In the genomic region with DNA sequence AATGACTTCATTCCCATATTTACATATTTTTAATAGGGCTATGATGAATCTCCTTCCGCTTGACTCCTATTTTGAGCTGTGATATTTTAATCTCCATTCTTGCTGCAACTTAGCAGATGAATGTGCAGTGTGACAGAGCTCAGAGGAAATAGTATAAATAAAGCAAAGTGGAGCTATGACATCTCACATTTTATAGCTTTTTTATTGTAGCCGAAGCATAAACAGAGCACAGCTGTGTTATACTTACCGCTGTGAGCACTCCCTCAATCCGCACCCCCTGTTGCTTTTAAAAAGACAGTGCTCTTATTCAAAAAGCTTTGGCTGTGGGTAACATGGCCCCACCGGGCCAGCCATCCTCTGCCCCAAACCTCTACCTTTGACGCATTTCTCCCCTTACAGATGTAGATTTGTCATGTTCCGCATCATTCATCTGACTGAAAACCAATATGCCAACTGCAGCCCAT, we compare ENCODE assay signal across 8 cellular contexts.
A peak's percentile ranks its signal among the peaks of the same experiment; 100 is the strongest.
DNase-seq lines count a peak whose midpoint lies in the region; ATAC-seq and TF ChIP-seq lines count a peak whose summit lies in the region.

No MANE protein-coding gene starts in this region.

- TF ChIP-seq CTCF in MCF 10A (IDR thresholded peaks at IDR 0.05; ENCODE audit: unreplicated experiment) = no peak

- H3K4me3 Mint-ChIP-seq in activated naive CD8-positive, alpha-beta T cell treated with anti-CD3 and anti-CD28 coated beads for 36 hours = no peak overlapping the region
- no peak overlapping the region for H3K4me3 Mint-ChIP-seq in MCF 10A (ENCODE audit: unreplicated experiment)

- CTCF ChIA-PET in MCF 10A (lab: Yijun Ruan, JAX) = interaction anchor here (0.7 to 1.1 kb wide), 2 partner anchors 20 to 69 kb away, joined by 3 read pairs; no protein-coding TSS in a partner anchor

- no peaks in the 10 kb centered on the region for H3K36me3 Mint-ChIP-seq in activated naive CD8-positive, alpha-beta T cell treated with anti-CD3 and anti-CD28 coated beads for 36 hours
- no peaks in the 10 kb centered on the region for H3K36me3 Mint-ChIP-seq in activated naive CD4-positive, alpha-beta T cell treated with anti-CD3 and anti-CD28 coated beads, Interleukin-2, amount 50 U/mL, for 72 hours
- no peaks in the 10 kb centered on the region for H3K36me3 Mint-ChIP-seq in MCF 10A (ENCODE audit: insufficient read depth, unreplicated experiment)

- DNase-seq in NCI-H345 (lab: John Stamatoyannopoulos, UW) = peak; percentile 44
- DNase-seq in iris pigment epithelial cell (ENCODE audit: low read depth) = peak; percentile 71
- no peak for DNase-seq in activated naive CD8-positive, alpha-beta T cell treated with anti-CD3 and anti-CD28 coated beads for 36 hours
- no peak for DNase-seq in activated naive CD4-positive, alpha-beta T cell treated with anti-CD3 and anti-CD28 coated beads, Interleukin-2, amount 50 U/mL, for 72 hours (ENCODE audit: low spot score in 2 of 2)
- no peak for DNase-seq in MCF 10A (ENCODE audit: unreplicated experiment)

- no peaks in the 10 kb centered on the region for H3K27me3 Mint-ChIP-seq in activated naive CD8-positive, alpha-beta T cell treated with anti-CD3 and anti-CD28 coated beads for 36 hours
- no peaks in the 10 kb centered on the region for H3K27me3 Mint-ChIP-seq in MCF 10A (ENCODE audit: insufficient read depth, unreplicated experiment)

- BruUV-seq in MCF 10A (replicated peaks; lab: Mats Ljungman, UMichigan) = no TSS peak

- POLR2A ChIA-PET in MCF 10A (lab: Yijun Ruan, JAX) = interaction anchor here (1.4 kb wide), 1 partner anchor 37 kb away, joined by 3 read pairs; no protein-coding TSS in a partner anchor

- no peaks in the 10 kb centered on the region for H3K4me1 Mint-ChIP-seq in activated naive CD8-positive, alpha-beta T cell treated with anti-CD3 and anti-CD28 coated beads for 36 hours
- peaks cover 5% of the 10 kb centered on the region for H3K4me1 Mint-ChIP-seq in MCF 10A (ENCODE audit: insufficient read depth, unreplicated experiment)

- H3K27ac Mint-ChIP-seq in activated naive CD8-positive, alpha-beta T cell treated with anti-CD3 and anti-CD28 coated beads for 36 hours = no peak overlapping the region
- no peak overlapping the region for H3K27ac Mint-ChIP-seq in activated naive CD4-positive, alpha-beta T cell treated with anti-CD3 and anti-CD28 coated beads, Interleukin-2, amount 50 U/mL, for 72 hours
- H3K27ac Mint-ChIP-seq in MCF 10A (ENCODE audit: low read depth, unreplicated experiment) = no peak overlapping the region

- peak; percentile 30 for ATAC-seq in GM18517 (IDR thresholded peaks at IDR 0.05; ENCODE audit: unreplicated experiment)
- peak; percentile 32 for ATAC-seq in HG02678 (IDR thresholded peaks at IDR 0.05; ENCODE audit: unreplicated experiment)
- no peak for ATAC-seq in activated naive CD4-positive, alpha-beta T cell treated with anti-CD3 and anti-CD28 coated beads, Interleukin-2, amount 50 U/mL, for 72 hours
- ATAC-seq in GM21528 (IDR thresholded peaks at IDR 0.05; ENCODE audit: low FRiP score, unreplicated experiment) = no peak

- peaks cover 2% of the 10 kb centered on the region for H3K9me3 Mint-ChIP-seq in activated naive CD8-positive, alpha-beta T cell treated with anti-CD3 and anti-CD28 coated beads for 36 hours
- peaks cover 8 to 13% of the 10 kb centered on the region in 2 donors for H3K9me3 Mint-ChIP-seq in activated naive CD4-positive, alpha-beta T cell treated with anti-CD3 and anti-CD28 coated beads, Interleukin-2, amount 50 U/mL, for 72 hours
- peaks cover 8% of the 10 kb centered on the region for H3K9me3 Mint-ChIP-seq in MCF 10A (ENCODE audit: unreplicated experiment)

- intact Hi-C loops in MCF 10A (cut with micrococcal nuclease) = no loop called here

Comparison
In these comparisons a context has a peak if more than half of its experiments do, and no peak if none do; other contexts are left out.
1. ATAC-seq: peak in GM18517 (single experiment) and HG02678 (single experiment); none in activated naive CD4-positive, alpha-beta T cell treated with anti-CD3 and anti-CD28 coated beads, Interleukin-2, amount 50 U/mL, for 72 hours (0 of 2) and GM21528 (single experiment).
2. DNase-seq: peak in NCI-H345 (single experiment) and iris pigment epithelial cell (single experiment); none in activated naive CD8-positive, alpha-beta T cell treated with anti-CD3 and anti-CD28 coated beads for 36 hours (single experiment), activated naive CD4-positive, alpha-beta T cell treated with anti-CD3 and anti-CD28 coated beads, Interleukin-2, amount 50 U/mL, for 72 hours (0 of 2) and MCF 10A (single experiment).